ENCODE assay signal across 1 cellular context in the genomic region with DNA sequence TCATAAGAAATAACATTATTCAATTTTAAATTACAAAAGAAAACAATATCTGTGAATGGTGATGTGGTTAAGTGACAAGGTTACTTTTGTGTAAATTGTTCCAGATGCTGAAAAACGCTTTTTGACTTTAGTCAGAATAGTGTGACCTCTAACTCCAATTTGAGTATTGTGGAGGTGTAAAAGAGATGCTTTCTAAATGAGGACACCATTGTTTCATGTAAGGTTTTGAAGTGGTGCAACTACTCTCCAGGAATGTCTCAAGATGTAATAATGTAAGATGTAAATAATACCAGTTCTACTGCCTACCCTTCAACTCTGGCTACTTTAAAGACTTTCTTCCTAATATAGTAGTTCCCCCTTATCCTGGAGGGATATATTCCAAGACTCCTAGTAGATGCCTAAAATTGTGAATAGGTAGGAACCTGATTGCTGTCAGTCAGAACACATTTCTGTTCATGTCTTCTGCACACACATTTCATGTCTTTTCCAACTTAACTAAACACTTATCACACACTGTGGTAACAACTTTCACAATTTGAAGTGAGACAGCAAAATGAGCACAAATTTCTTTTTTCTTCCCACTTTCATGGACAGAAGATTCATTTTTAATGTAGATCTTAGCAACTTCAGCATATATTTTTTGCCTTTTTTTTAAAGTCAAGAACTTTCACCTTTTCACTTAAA.
TF ChIP-seq lines count a peak whose summit lies in the region.

No MANE protein-coding gene starts in this region.

TF ChIP-seq in H1, 55 proteins besides CTCF, POLR2A, EP300 and RAD21:
- TF ChIP-seq, protein P1, sequence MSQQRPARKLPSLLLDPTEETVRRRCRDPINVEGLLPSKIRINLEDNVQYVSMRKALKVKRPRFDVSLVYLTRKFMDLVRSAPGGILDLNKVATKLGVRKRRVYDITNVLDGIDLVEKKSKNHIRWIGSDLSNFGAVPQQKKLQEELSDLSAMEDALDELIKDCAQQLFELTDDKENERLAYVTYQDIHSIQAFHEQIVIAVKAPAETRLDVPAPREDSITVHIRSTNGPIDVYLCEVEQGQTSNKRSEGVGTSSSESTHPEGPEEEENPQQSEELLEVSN (IDR thresholded peaks at IDR 0.05), result no peak
- TF ChIP-seq PHF8 (conservative IDR thresholded peaks at IDR 0.05; ENCODE audit: low read depth, low read length) (no peak), SIRT6 (IDR thresholded peaks at IDR 0.05; ENCODE audit: low read length) (no peak), SRF (IDR thresholded peaks at IDR 0.05; ENCODE audit: low read depth, low read length) (no peak), ZNF274 (IDR thresholded peaks at IDR 0.05; ENCODE audit: borderline replicate concordance, extremely low read depth, low read length) (no peak), CHD1 (IDR thresholded peaks at IDR 0.05; ENCODE audit: low read depth, low read length) (no peak), RXRA (IDR thresholded peaks at IDR 0.05; ENCODE audit: insufficient read depth, low read depth, low read length) (no peak), TCF12 (IDR thresholded peaks at IDR 0.05; ENCODE audit: low read depth, low read length) (no peak), TBP (IDR thresholded peaks at IDR 0.05; ENCODE audit: low read depth, low read length) (no peak), SIN3A (conservative IDR thresholded peaks at IDR 0.05 in 1 of 2, IDR thresholded peaks at IDR 0.05 in 1 of 2; ENCODE audit: low read depth in 1 of 2, low read length in 2 of 2) (no peak), POLR2AphosphoS5 (IDR thresholded peaks at IDR 0.05; ENCODE audit: low read depth, low read length) (no peak), EGR1 (IDR thresholded peaks at IDR 0.05; ENCODE audit: borderline replicate concordance, low read depth, low read length) (no peak), HDAC6 (IDR thresholded peaks at IDR 0.05; ENCODE audit: low read depth, low read length) (no peak)
